8 cellular contexts compared by ENCODE assay signal in the genomic region with DNA sequence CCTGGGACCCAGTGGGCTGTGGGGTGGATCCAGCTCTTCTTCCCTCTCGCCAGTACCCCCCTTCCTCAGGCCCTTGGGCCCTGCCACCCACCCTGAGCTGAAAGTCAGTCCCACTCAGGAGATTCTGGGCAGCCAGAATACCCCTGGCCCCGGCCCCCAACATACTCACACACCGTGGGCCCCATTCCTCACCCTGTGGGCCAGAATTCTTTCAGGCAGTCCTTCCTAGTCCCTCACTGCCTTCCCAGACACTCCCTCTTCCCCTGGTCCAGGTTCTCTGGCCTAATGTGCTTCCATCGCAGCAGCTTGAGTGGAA. TPM values are rescaled to one million over a fixed set of nuclear protein-coding genes. Genes with fewer than 3 reads are reported as not detected.
DNase-seq lines count a peak whose midpoint lies in the region; ATAC-seq and TF ChIP-seq lines count a peak whose summit lies in the region.

No MANE protein-coding gene starts in this region.

- H3K36me3 Mint-ChIP-seq in activated naive CD4-positive, alpha-beta T cell treated with anti-CD3 and anti-CD28 coated beads for 36 hours (ENCODE audit: low read depth), result no peaks in the 10 kb centered on the region
- H3K36me3 Mint-ChIP-seq in activated naive CD8-positive, alpha-beta T cell treated with anti-CD3 and anti-CD28 coated beads, Interleukin-2, amount 10 ng/mL, durations not matched to agents 7 days and 5 days, result peaks cover 4% of the 10 kb centered on the region
- no peaks in the 10 kb centered on the region for H3K36me3 Mint-ChIP-seq in type B pancreatic cell

- peak overlapping the region; percentile 71 to 99 for H3K9ac ChIP-seq in mucosa of rectum (ENCODE audit: low read depth in 1 of 2, low read length in 2 of 2)

- peak overlapping the region; percentile 63 to 69 for H3K4me3 ChIP-seq in mucosa of rectum (ENCODE audit: low read length in 2 of 2)

- peaks cover 1 to 2% of the 10 kb centered on the region in 2 donors for H3K36me3 ChIP-seq in mucosa of rectum (ENCODE audit: control insufficient read depth in 2 of 2, insufficient read depth in 2 of 2, low read length in 2 of 2)

- CTCF ChIA-PET in activated naive CD4-positive, alpha-beta T cell treated with anti-CD3 and anti-CD28 coated beads for 36 hours (lab: Charles Lee), result interaction anchor here (0.8 to 17.3 kb wide), 16 partner anchors 9 to 228 kb away, joined by 3 to 636 read pairs (median 4); a partner anchor contains a TSS

- H3K27ac Mint-ChIP-seq in activated naive CD4-positive, alpha-beta T cell treated with anti-CD3 and anti-CD28 coated beads for 36 hours, result peak overlapping the region; percentile 75
- H3K27ac Mint-ChIP-seq in activated naive CD8-positive, alpha-beta T cell treated with anti-CD3 and anti-CD28 coated beads, Interleukin-2, amount 10 ng/mL, durations not matched to agents 7 days and 5 days, result peak overlapping the region; percentile 90
- H3K27ac Mint-ChIP-seq in type B pancreatic cell, result peak overlapping the region; percentile 74

- intact Hi-C loops in activated naive CD4-positive, alpha-beta T cell treated with anti-CD3 and anti-CD28 coated beads for 36 hours (cut with micrococcal nuclease), result no loop called here

- H3K27me3 Mint-ChIP-seq in activated naive CD4-positive, alpha-beta T cell treated with anti-CD3 and anti-CD28 coated beads for 36 hours (ENCODE audit: low read depth), result no peaks in the 10 kb centered on the region
- peaks cover 8% of the 10 kb centered on the region for H3K27me3 Mint-ChIP-seq in activated naive CD8-positive, alpha-beta T cell treated with anti-CD3 and anti-CD28 coated beads, Interleukin-2, amount 10 ng/mL, durations not matched to agents 7 days and 5 days
- no peaks in the 10 kb centered on the region for H3K27me3 Mint-ChIP-seq in type B pancreatic cell

- DNase-seq in activated naive CD4-positive, alpha-beta T cell treated with anti-CD3 and anti-CD28 coated beads for 36 hours, result no peak
- DNase-seq in activated naive CD4-positive, alpha-beta T cell treated with anti-CD3 and anti-CD28 coated beads, Interleukin-2, amount 50 U/mL, for 16 hours, result no peak
- DNase-seq in activated naive CD8-positive, alpha-beta T cell treated with anti-CD3 and anti-CD28 coated beads, Interleukin-2, amount 10 ng/mL, durations not matched to agents 7 days and 5 days, result no peak
- DNase-seq in type B pancreatic cell (ENCODE audit: extremely low spot score, unreplicated experiment), result no peak
- no peak for DNase-seq in H4 (ENCODE audit: low spot score)

- POLR2A ChIA-PET in activated naive CD8-positive, alpha-beta T cell treated with anti-CD3 and anti-CD28 coated beads, Interleukin-2, amount 10 ng/mL, durations not matched to agents 7 days and 5 days (lab: Charles Lee), result interaction anchor here (0.8 to 3.9 kb wide), 5 partner anchors 17 to 45 kb away, joined by 4 to 28 read pairs (median 4); a partner anchor contains a TSS

- peaks cover 42 to 52% of the 10 kb centered on the region in 2 donors for H3K4me1 ChIP-seq in mucosa of rectum (ENCODE audit: control insufficient read depth in 2 of 2, insufficient read depth in 2 of 2, low read length in 2 of 2)

- no peaks in the 10 kb centered on the region for H3K27me3 ChIP-seq in mucosa of rectum (ENCODE audit: control insufficient read depth in 2 of 2, insufficient read depth in 2 of 2, low read length in 2 of 2)

- no peak for ATAC-seq in activated naive CD8-positive, alpha-beta T cell treated with anti-CD3 and anti-CD28 coated beads, Interleukin-2, amount 10 ng/mL, durations not matched to agents 7 days and 5 days (ENCODE audit: low read depth)
- ATAC-seq in HG02938 (IDR thresholded peaks at IDR 0.05; ENCODE audit: unreplicated experiment), result no peak
- ATAC-seq in HG03439 (IDR thresholded peaks at IDR 0.05; ENCODE audit: unreplicated experiment), result no peak

- H3K27ac ChIP-seq in mucosa of rectum (ENCODE audit: low read depth in 2 of 2, low read length in 2 of 2), result peak overlapping the region; percentile 99 to 100

- H3K9me3 Mint-ChIP-seq in activated naive CD4-positive, alpha-beta T cell treated with anti-CD3 and anti-CD28 coated beads for 36 hours, result no peaks in the 10 kb centered on the region
- no peaks in the 10 kb centered on the region for H3K9me3 Mint-ChIP-seq in activated naive CD8-positive, alpha-beta T cell treated with anti-CD3 and anti-CD28 coated beads, Interleukin-2, amount 10 ng/mL, durations not matched to agents 7 days and 5 days
- no peaks in the 10 kb centered on the region for H3K9me3 Mint-ChIP-seq in type B pancreatic cell

- H3K9me3 ChIP-seq in mucosa of rectum (ENCODE audit: control insufficient read depth in 2 of 2, low read length in 2 of 2), result no peaks in the 10 kb centered on the region

- TF ChIP-seq CTCF in type B pancreatic cell (conservative IDR thresholded peaks at IDR 0.05), result no peak

- peak overlapping the region; percentile 20 for H3K4me3 Mint-ChIP-seq in activated naive CD4-positive, alpha-beta T cell treated with anti-CD3 and anti-CD28 coated beads for 36 hours
- H3K4me3 Mint-ChIP-seq in activated naive CD8-positive, alpha-beta T cell treated with anti-CD3 and anti-CD28 coated beads, Interleukin-2, amount 10 ng/mL, durations not matched to agents 7 days and 5 days, result peak overlapping the region; percentile 68
- H3K4me3 Mint-ChIP-seq in type B pancreatic cell, result peak overlapping the region; percentile 73

- H3K4me1 Mint-ChIP-seq in activated naive CD4-positive, alpha-beta T cell treated with anti-CD3 and anti-CD28 coated beads for 36 hours (ENCODE audit: low read depth), result peaks cover 32% of the 10 kb centered on the region
- H3K4me1 Mint-ChIP-seq in activated naive CD8-positive, alpha-beta T cell treated with anti-CD3 and anti-CD28 coated beads, Interleukin-2, amount 10 ng/mL, durations not matched to agents 7 days and 5 days, result peaks cover 18% of the 10 kb centered on the region
- H3K4me1 Mint-ChIP-seq in type B pancreatic cell (ENCODE audit: unreplicated experiment), result peaks cover 24% of the 10 kb centered on the region

RNA-seq across cellular contexts. Expression of a gene that starts 3.2 kb away (rescaled TPM):
- total RNA-seq in activated naive CD4-positive, alpha-beta T cell treated with anti-CD3 and anti-CD28 coated beads for 36 hours, result 10 to 100 TPM; 40.7 to 42.0 TPM
- total RNA-seq in activated naive CD8-positive, alpha-beta T cell treated with anti-CD3 and anti-CD28 coated beads, Interleukin-2, amount 10 ng/mL, durations not matched to agents 7 days and 5 days, result 10 to 100 TPM; 73.2 to 78.2 TPM
- 15.0 and 29.4 TPM in 2 replicates for total RNA-seq in type B pancreatic cell (ENCODE audit: low replicate concordance)
- 71.6 and 77.4 TPM in 2 replicates for total RNA-seq in H4 (2014; rRNA removed; shearing (Covaris generic))

RNA-seq across cellular contexts. Expression of a gene that starts 16.9 kb away (rescaled TPM):
- total RNA-seq in activated naive CD4-positive, alpha-beta T cell treated with anti-CD3 and anti-CD28 coated beads for 36 hours, result not detected
- total RNA-seq in activated naive CD8-positive, alpha-beta T cell treated with anti-CD3 and anti-CD28 coated beads, Interleukin-2, amount 10 ng/mL, durations not matched to agents 7 days and 5 days, result 1 to 10 TPM; 4.3 to 4.7 TPM
- total RNA-seq in type B pancreatic cell (ENCODE audit: low replicate concordance), result 3.2 and 6.7 TPM in 2 replicates
- total RNA-seq in H4 (2014; rRNA removed; shearing (Covaris generic)), result 7.0 and 8.3 TPM in 2 replicates

RNA-seq across cellular contexts. Expression of a gene that starts 35.3 kb away (rescaled TPM):
- total RNA-seq in activated naive CD4-positive, alpha-beta T cell treated with anti-CD3 and anti-CD28 coated beads for 36 hours, result 10 to 100 TPM; 29.5 to 30.7 TPM
- total RNA-seq in activated naive CD8-positive, alpha-beta T cell treated with anti-CD3 and anti-CD28 coated beads, Interleukin-2, amount 10 ng/mL, durations not matched to agents 7 days and 5 days, result 10 to 100 TPM; 65.3 to 67.1 TPM
- 29.5 and 41.2 TPM in 2 replicates for total RNA-seq in type B pancreatic cell (ENCODE audit: low replicate concordance)
- 7.3 and 8.3 TPM in 2 replicates for total RNA-seq in H4 (2014; rRNA removed; shearing (Covaris generic))

RNA-seq across cellular contexts. Expression of a gene that starts 45.1 kb away (rescaled TPM):
- total RNA-seq in activated naive CD4-positive, alpha-beta T cell treated with anti-CD3 and anti-CD28 coated beads for 36 hours, result 100 to 1,000 TPM; 202 to 204 TPM
- total RNA-seq in activated naive CD8-positive, alpha-beta T cell treated with anti-CD3 and anti-CD28 coated beads, Interleukin-2, amount 10 ng/mL, durations not matched to agents 7 days and 5 days, result 100 to 1,000 TPM; 290 to 311 TPM
- total RNA-seq in type B pancreatic cell (ENCODE audit: low replicate concordance), result 137 TPM in 2 replicates
- total RNA-seq in H4 (2014; rRNA removed; shearing (Covaris generic)), result 212 and 231 TPM in 2 replicates

RNA-seq across cellular contexts. Expression of a gene that starts 47.4 kb away (rescaled TPM):
- 10 to 100 TPM; 73.7 to 81.4 TPM for total RNA-seq in activated naive CD4-positive, alpha-beta T cell treated with anti-CD3 and anti-CD28 coated beads for 36 hours
- 100 to 1,000 TPM; 359 to 367 TPM for total RNA-seq in activated naive CD8-positive, alpha-beta T cell treated with anti-CD3 and anti-CD28 coated beads, Interleukin-2, amount 10 ng/mL, durations not matched to agents 7 days and 5 days
- 0.87 TPM in 1 of 2 replicates, not detected in the other for total RNA-seq in type B pancreatic cell (ENCODE audit: low replicate concordance)
- not detected in 2 replicates for total RNA-seq in H4 (2014; rRNA removed; shearing (Covaris generic))

Comparison
In these comparisons a context has a peak if more than half of its experiments do, and no peak if none do; other contexts are left out.
1. H3K4me3 Mint-ChIP-seq: peak in every context shown above with its lines; median percentile 73 in type B pancreatic cell; 68 in activated naive CD8-positive, alpha-beta T cell treated with anti-CD3 and anti-CD28 coated beads, Interleukin-2, amount 10 ng/mL, durations not matched to agents 7 days and 5 days; 20 in activated naive CD4-positive, alpha-beta T cell treated with anti-CD3 and anti-CD28 coated beads for 36 hours.